In genomic region chr9:124278054-124278540, GRCh38 we compare ENCODE assay signal across 1 cellular context.
A peak's percentile ranks its signal among the peaks of the same experiment; 100 is the strongest.
TF ChIP-seq lines count a peak whose summit lies in the region.

No MANE protein-coding gene starts in this region.

TF ChIP-seq in K562, 482 proteins besides CTCF, POLR2A, EP300 and RAD21 (continued from another document):
- TF ChIP-seq MGA (IDR thresholded peaks at IDR 0.05) (peak; percentile 43), SOX6 (IDR thresholded peaks at IDR 0.05) (0 out of 2 replicates have a peak, but pooled peaks have one; percentile 9), ZKSCAN3 (CRISPR knock-in tag; IDR thresholded peaks at IDR 0.05) (peak; percentile 92), MAX (CRISPR knock-in tag; IDR thresholded peaks at IDR 0.05) (peak; percentile 46; the same call in 1 of the 2 replicates), ZNF12 (CRISPR knock-in tag; IDR thresholded peaks at IDR 0.05) (no peak), HMG20B (CRISPR knock-in tag; IDR thresholded peaks at IDR 0.05) (no peak), PHB (CRISPR knock-in tag; IDR thresholded peaks at IDR 0.05) (no peak), CHD2 (IDR thresholded peaks at IDR 0.05; ENCODE audit: low read depth, low read length) (peak; percentile 24; the same call in 1 of the 2 replicates), CAMTA2 (CRISPR knock-in tag; conservative IDR thresholded peaks at IDR 0.05) (no peak), E2F6 (IDR thresholded peaks at IDR 0.05; ENCODE audit: borderline replicate concordance in 1 of 2, extremely low read depth in 1 of 2, insufficient read depth in 1 of 2, insufficient read length in 1 of 2, low read depth in 1 of 2, low read length in 1 of 2, poor library complexity in 1 of 2, severe bottlenecking in 1 of 2) (peak in 1 of 2 experiments; percentile 21), NCOR1 (IDR thresholded peaks at IDR 0.05) (peak; percentile 48; the same call in 1 of the 2 replicates), BRF1 (IDR thresholded peaks at IDR 0.05; ENCODE audit: borderline replicate concordance, extremely low read depth, insufficient read length) (no peak), CTBP1 (IDR thresholded peaks at IDR 0.05; ENCODE audit: borderline replicate concordance) (0 out of 2 replicates have a peak, but pooled peaks have one; percentile 41), CEBPB (tag; IDR thresholded peaks at IDR 0.05) (0 out of 2 replicates have a peak, but pooled peaks have one; percentile 14), BACH1 (tag; IDR thresholded peaks at IDR 0.05) (peak; percentile 91), MAZ (CRISPR knock-in tag; conservative IDR thresholded peaks at IDR 0.05 in 1 of 2, IDR thresholded peaks at IDR 0.05 in 1 of 2) (0 out of 4 replicates have a peak, but pooled peaks of 1 of the 2 experiments have one; percentile 34), ZNF518B (CRISPR knock-in tag; IDR thresholded peaks at IDR 0.05) (no peak), FOXJ3 (CRISPR knock-in tag; IDR thresholded peaks at IDR 0.05) (peak; percentile 94), ZNF592 (IDR thresholded peaks at IDR 0.05) (0 out of 2 replicates have a peak, but pooled peaks have one; percentile 37), BMI1 (IDR thresholded peaks at IDR 0.05; ENCODE audit: low read length) (peak; percentile 60; the same call in 1 of the 2 replicates), DPF2 (IDR thresholded peaks at IDR 0.05) (peak; percentile 57; the same call in 1 of the 2 replicates), TRIM24 (IDR thresholded peaks at IDR 0.05) (peak in 1 of 2 experiments; percentile 16; a peak in 1 of 4 replicates), SMARCA4 (IDR thresholded peaks at IDR 0.05) (peak; percentile 72)
